Comparison of ENCODE assay signal across 14 cellular contexts in genomic region chr10:101133489-101134298, GRCh38. TPM values are rescaled to one million over a fixed set of nuclear protein-coding genes. Genes with fewer than 3 reads are reported as not detected.
DNase-seq lines count a peak whose midpoint lies in the region; ATAC-seq and TF ChIP-seq lines count a peak whose summit lies in the region.
"Had no signal": no experiment of that assay in that cellular context is flagged by ENCODE, and none has a peak within 500 bp of the region (broad histone marks: within the 10 kb centered on the region; RNA-seq: fewer than 3 reads in every experiment).

No MANE protein-coding gene starts in this region.

- no peak for TF ChIP-seq CTCF in GM10266 (IDR thresholded peaks at IDR 0.05; ENCODE audit: control insufficient read depth, insufficient read depth, low read depth, missing control alignments)

- no peak for ATAC-seq in activated naive CD8-positive, alpha-beta T cell treated with anti-CD3 and anti-CD28 coated beads, Interleukin-2, amount 10 ng/mL, durations not matched to agents 7 days and 5 days (ENCODE audit: low read depth)
- ATAC-seq in naive thymus-derived CD4-positive, alpha-beta T cell, result no peak
- ATAC-seq in GM21717 (IDR thresholded peaks at IDR 0.05; ENCODE audit: unreplicated experiment), result no peak

- H3K27ac ChIP-seq in naive thymus-derived CD4-positive, alpha-beta T cell (ENCODE audit: low read depth, low read length), result no peak overlapping the region
- H3K27ac ChIP-seq: SJCRH30, stomach had no signal

- no peaks in the 10 kb centered on the region for H3K36me3 Mint-ChIP-seq in activated naive CD8-positive, alpha-beta T cell treated with anti-CD3 and anti-CD28 coated beads, Interleukin-2, amount 10 ng/mL, durations not matched to agents 7 days and 5 days
- H3K36me3 Mint-ChIP-seq in naive thymus-derived CD4-positive, alpha-beta T cell, result peaks cover 0 to 5% (median 0%) of the 10 kb centered on the region in 5 donors

- POLR2A ChIA-PET in activated naive CD8-positive, alpha-beta T cell treated with anti-CD3 and anti-CD28 coated beads, Interleukin-2, amount 10 ng/mL, durations not matched to agents 7 days and 5 days (lab: Charles Lee), result no interaction called here
- POLR2A ChIA-PET in naive thymus-derived CD4-positive, alpha-beta T cell (lab: Charles Lee), result no interaction called here

- no peaks in the 10 kb centered on the region for H3K36me3 ChIP-seq in naive thymus-derived CD4-positive, alpha-beta T cell (ENCODE audit: control insufficient read depth in 2 of 3, insufficient read depth in 3 of 3, low read length in 3 of 3)
- H3K36me3 ChIP-seq: SJCRH30, stomach had no signal

- H3K4me1 ChIP-seq in naive thymus-derived CD4-positive, alpha-beta T cell (ENCODE audit: control insufficient read depth in 2 of 2, insufficient read depth in 2 of 2, low read length in 2 of 2), result peaks cover 0 to 23% of the 10 kb centered on the region in 2 donors
- H3K4me1 ChIP-seq: SJCRH30 had no signal

- H3K9me3 Mint-ChIP-seq in activated naive CD8-positive, alpha-beta T cell treated with anti-CD3 and anti-CD28 coated beads, Interleukin-2, amount 10 ng/mL, durations not matched to agents 7 days and 5 days, result no peaks in the 10 kb centered on the region
- no peaks in the 10 kb centered on the region for H3K9me3 Mint-ChIP-seq in naive thymus-derived CD4-positive, alpha-beta T cell

- peaks cover 5 to 22% of the 10 kb centered on the region in 2 donors for H3K27me3 ChIP-seq in naive thymus-derived CD4-positive, alpha-beta T cell (ENCODE audit: control insufficient read depth in 2 of 2, insufficient read depth in 2 of 2, low read length in 2 of 2)

- DNase-seq in stimulated activated CD4-positive, alpha-beta T cell treated with anti-CD3 and anti-CD28 coated beads, Interleukin-15, amount 100 ng/mL, for 24 hours, result peak; percentile 7
- DNase-seq in stimulated activated CD4-positive, alpha-beta T cell treated with anti-CD3 and anti-CD28 coated beads, Interleukin-4, amount 100 ng/mL, for 1 hour, result no peak
- DNase-seq in activated naive CD8-positive, alpha-beta T cell treated with anti-CD3 and anti-CD28 coated beads, Interleukin-2, amount 10 ng/mL, durations not matched to agents 7 days and 5 days, result no peak
- no peak for DNase-seq in naive thymus-derived CD4-positive, alpha-beta T cell
- DNase-seq in HK-2 (ENCODE audit: unreplicated experiment) (no peak), GM10266 (ENCODE audit: extremely low spot score) (no peak)
- DNase-seq: activated naive CD4-positive, alpha-beta T cell treated with anti-CD3 and anti-CD28 coated beads, Interleukin-2, amount 50 U/mL, for 16 hours; COR-L47; NCI-H187 treated with DMSO at 0.1 percent for 48 hours; NK-92 treated with Interleukin-12 subunit alpha and Interleukin-12 subunit beta, amount 100 ng/mL, for 24 hours; SJCRH30; stomach had no signal

- CTCF ChIA-PET in naive thymus-derived CD4-positive, alpha-beta T cell (lab: Charles Lee), result no interaction called here

- peaks cover 91% of the 10 kb centered on the region for H3K27me3 Mint-ChIP-seq in activated naive CD8-positive, alpha-beta T cell treated with anti-CD3 and anti-CD28 coated beads, Interleukin-2, amount 10 ng/mL, durations not matched to agents 7 days and 5 days
- peaks cover 79 to 92% (median 88%) of the 10 kb centered on the region in 5 donors for H3K27me3 Mint-ChIP-seq in naive thymus-derived CD4-positive, alpha-beta T cell

- no peak overlapping the region for H3K4me3 ChIP-seq in naive thymus-derived CD4-positive, alpha-beta T cell (ENCODE audit: low read length)
- H3K4me3 ChIP-seq: SJCRH30 had no signal

- H3K4me1 Mint-ChIP-seq in activated naive CD8-positive, alpha-beta T cell treated with anti-CD3 and anti-CD28 coated beads, Interleukin-2, amount 10 ng/mL, durations not matched to agents 7 days and 5 days, result peaks cover 21% of the 10 kb centered on the region
- H3K4me1 Mint-ChIP-seq in naive thymus-derived CD4-positive, alpha-beta T cell, result peaks cover 22 to 51% (median 39%) of the 10 kb centered on the region in 7 donors

- peak overlapping the region; percentile 26 for H3K4me3 Mint-ChIP-seq in activated naive CD8-positive, alpha-beta T cell treated with anti-CD3 and anti-CD28 coated beads, Interleukin-2, amount 10 ng/mL, durations not matched to agents 7 days and 5 days
- peak overlapping the region in 8 of 10 donors; percentile 16 to 81 (median 60) for H3K4me3 Mint-ChIP-seq in naive thymus-derived CD4-positive, alpha-beta T cell

- H3K9me3 ChIP-seq in naive thymus-derived CD4-positive, alpha-beta T cell (ENCODE audit: control insufficient read depth in 2 of 3, low read length in 3 of 3), result no peaks in the 10 kb centered on the region
- H3K9me3 ChIP-seq: SJCRH30, stomach had no signal

- intact Hi-C loops in naive thymus-derived CD4-positive, alpha-beta T cell (cut with micrococcal nuclease), result no loop called here

- peak overlapping the region; percentile 60 for H3K27ac Mint-ChIP-seq in activated naive CD8-positive, alpha-beta T cell treated with anti-CD3 and anti-CD28 coated beads, Interleukin-2, amount 10 ng/mL, durations not matched to agents 7 days and 5 days
- peak overlapping the region in 2 of 9 donors; percentile 43 to 67 for H3K27ac Mint-ChIP-seq in naive thymus-derived CD4-positive, alpha-beta T cell

RNA-seq across cellular contexts. Expression of gene TLX1, which starts 2.6 kb away (rescaled TPM):
- total RNA-seq in activated naive CD8-positive, alpha-beta T cell treated with anti-CD3 and anti-CD28 coated beads, Interleukin-2, amount 10 ng/mL, durations not matched to agents 7 days and 5 days, result not detected
- total RNA-seq in naive thymus-derived CD4-positive, alpha-beta T cell, result not detected
- not detected for polyA plus RNA-seq in naive thymus-derived CD4-positive, alpha-beta T cell
- total RNA-seq: omental fat pad, SJCRH30 had no signal
- polyA plus RNA-seq: stomach had no signal
